Comparison of ENCODE assay signal across 1 cellular context in the genomic region with DNA sequence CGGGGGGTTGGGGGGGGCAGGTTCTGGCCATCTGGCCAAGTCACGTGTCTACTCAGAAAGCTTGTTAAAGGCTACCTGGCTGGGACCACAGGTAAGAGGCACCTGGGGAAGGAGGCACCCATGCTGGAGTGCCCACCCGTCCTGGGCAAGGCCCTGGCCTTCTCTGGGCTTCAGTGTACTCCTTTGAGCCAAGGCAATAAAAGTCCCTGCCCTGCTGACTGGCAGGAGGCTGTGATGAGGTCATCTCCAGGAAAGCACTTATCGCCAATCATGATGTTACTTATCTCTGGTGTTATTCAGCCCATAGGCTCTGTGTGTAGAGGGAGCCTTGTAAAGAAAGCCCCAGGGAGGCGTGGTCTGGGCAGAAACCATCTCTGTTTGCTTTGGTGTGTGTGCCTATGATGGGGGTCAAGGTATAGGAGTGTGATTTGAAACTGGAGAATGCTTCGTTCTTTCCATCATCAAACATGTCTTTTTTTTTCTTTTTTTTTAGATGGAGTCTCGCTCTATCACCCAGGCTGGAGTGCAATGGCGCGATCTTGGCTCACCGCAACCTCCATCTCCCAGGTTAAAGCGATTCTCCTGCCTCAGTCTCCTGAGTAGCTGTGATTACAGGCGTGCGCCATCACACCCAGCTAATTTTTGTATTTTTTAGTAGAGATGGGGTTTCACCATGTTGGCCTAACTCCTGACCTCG.
A peak's percentile ranks its signal among the peaks of the same experiment; 100 is the strongest.
TF ChIP-seq lines count a peak whose summit lies in the region.

No MANE protein-coding gene starts in this region.

TF ChIP-seq in HepG2, 621 proteins besides CTCF, POLR2A, EP300 and RAD21 (continued from another document):
- TF ChIP-seq ZGPAT (CRISPR knock-in tag; IDR thresholded peaks at IDR 0.05) (no peak), MAFG (CRISPR knock-in tag; IDR thresholded peaks at IDR 0.05) (no peak), GZF1 (CRISPR knock-in tag; IDR thresholded peaks at IDR 0.05) (no peak), ZBTB21 (CRISPR knock-in tag; IDR thresholded peaks at IDR 0.05) (peak; percentile 58), HMGXB3 (CRISPR knock-in tag; IDR thresholded peaks at IDR 0.05; ENCODE audit: borderline replicate concordance) (peak; percentile 67; the same call in 1 of the 2 replicates), ZBTB7B (CRISPR knock-in tag; IDR thresholded peaks at IDR 0.05) (no peak), BRF2 (CRISPR knock-in tag; IDR thresholded peaks at IDR 0.05) (no peak)
